9 cellular contexts compared by ENCODE assay signal in genomic region chr7:74092321-74092963, GRCh38. TPM values are rescaled to one million over a fixed set of nuclear protein-coding genes. Genes with fewer than 3 reads are reported as not detected.
A peak's percentile ranks its signal among the peaks of the same experiment; 100 is the strongest.
DNase-seq lines count a peak whose midpoint lies in the region; ATAC-seq and TF ChIP-seq lines count a peak whose summit lies in the region.
"Had no signal": no experiment of that assay in that cellular context is flagged by ENCODE, and none has a peak within 500 bp of the region (broad histone marks: within the 10 kb centered on the region; RNA-seq: fewer than 3 reads in every experiment).

No MANE protein-coding gene starts in this region.

- H3K27me3 ChIP-seq in right lobe of liver (no peaks in the 10 kb centered on the region), vagina (no peaks in the 10 kb centered on the region)

- H3K9me3 Mint-ChIP-seq in stimulated activated naive CD8-positive, alpha-beta T cell treated with anti-CD3 and anti-CD28 coated beads, Interleukin-15, Interleukin-2, amounts not matched to agents 100 ng/mL and 50 ng/mL, for 24 hours, result no peaks in the 10 kb centered on the region
- no peaks in the 10 kb centered on the region for H3K9me3 Mint-ChIP-seq in stimulated activated naive CD8-positive, alpha-beta T cell treated with anti-CD3 and anti-CD28 coated beads, Interleukin-15, amount 100 ng/mL, for 72 hours
- no peaks in the 10 kb centered on the region for H3K9me3 Mint-ChIP-seq in activated CD8-positive, alpha-beta T cell treated with anti-CD3 and anti-CD28 coated beads for 36 hours

- no peak for TF ChIP-seq POLR2A in right lobe of liver (IDR thresholded peaks at IDR 0.05)
- no peak for TF ChIP-seq POLR2A in vagina (IDR thresholded peaks at IDR 0.05)

- no peak for TF ChIP-seq CTCF in activated CD8-positive, alpha-beta T cell treated with anti-CD3 and anti-CD28 coated beads for 36 hours (IDR thresholded peaks at IDR 0.05)
- TF ChIP-seq CTCF in right lobe of liver (IDR thresholded peaks at IDR 0.05), result no peak
- no peak for TF ChIP-seq CTCF in vagina (IDR thresholded peaks at IDR 0.05)

- no peaks in the 10 kb centered on the region for H3K36me3 ChIP-seq in right lobe of liver
- peaks cover 0 to 9% of the 10 kb centered on the region in 2 donors for H3K36me3 ChIP-seq in vagina

- POLR2A ChIA-PET in activated CD8-positive, alpha-beta T cell treated with anti-CD3 and anti-CD28 coated beads for 36 hours (lab: Charles Lee), result interaction anchor here (4.9 kb wide), 1 partner anchor 10 kb away, joined by 33 read pairs; the partner anchor contains the start of gene LIMK1

- no peak for ATAC-seq in stimulated activated naive CD8-positive, alpha-beta T cell treated with anti-CD3 and anti-CD28 coated beads, Interleukin-15, amount 100 ng/mL, for 72 hours
- no peak for ATAC-seq in activated CD8-positive, alpha-beta T cell treated with anti-CD3 and anti-CD28 coated beads for 36 hours
- ATAC-seq in right lobe of liver, result peak; percentile 37 to 59 (median 43)
- ATAC-seq in GM19395 (IDR thresholded peaks at IDR 0.05; ENCODE audit: unreplicated experiment), result no peak

- peak overlapping the region; percentile 26 for H3K27ac Mint-ChIP-seq in stimulated activated naive CD8-positive, alpha-beta T cell treated with anti-CD3 and anti-CD28 coated beads, Interleukin-15, Interleukin-2, amounts not matched to agents 100 ng/mL and 50 ng/mL, for 24 hours
- peak overlapping the region in 1 of 2 donors; percentile 74 for H3K27ac Mint-ChIP-seq in stimulated activated naive CD8-positive, alpha-beta T cell treated with anti-CD3 and anti-CD28 coated beads, Interleukin-15, amount 100 ng/mL, for 72 hours
- peak overlapping the region; percentile 78 for H3K27ac Mint-ChIP-seq in activated CD8-positive, alpha-beta T cell treated with anti-CD3 and anti-CD28 coated beads for 36 hours

- H3K9me3 ChIP-seq in right lobe of liver (no peaks in the 10 kb centered on the region), vagina (no peaks in the 10 kb centered on the region)

- H3K27me3 Mint-ChIP-seq in stimulated activated naive CD8-positive, alpha-beta T cell treated with anti-CD3 and anti-CD28 coated beads, Interleukin-15, Interleukin-2, amounts not matched to agents 100 ng/mL and 50 ng/mL, for 24 hours, result no peaks in the 10 kb centered on the region
- H3K27me3 Mint-ChIP-seq in stimulated activated naive CD8-positive, alpha-beta T cell treated with anti-CD3 and anti-CD28 coated beads, Interleukin-15, amount 100 ng/mL, for 72 hours, result no peaks in the 10 kb centered on the region
- H3K27me3 Mint-ChIP-seq in activated CD8-positive, alpha-beta T cell treated with anti-CD3 and anti-CD28 coated beads for 36 hours, result no peaks in the 10 kb centered on the region

- peak overlapping the region; percentile 70 for H3K4me3 Mint-ChIP-seq in stimulated activated naive CD8-positive, alpha-beta T cell treated with anti-CD3 and anti-CD28 coated beads, Interleukin-15, Interleukin-2, amounts not matched to agents 100 ng/mL and 50 ng/mL, for 24 hours
- H3K4me3 Mint-ChIP-seq in stimulated activated naive CD8-positive, alpha-beta T cell treated with anti-CD3 and anti-CD28 coated beads, Interleukin-15, amount 100 ng/mL, for 72 hours, result peak overlapping the region in 1 of 2 donors; percentile 78
- no peak overlapping the region for H3K4me3 Mint-ChIP-seq in activated CD8-positive, alpha-beta T cell treated with anti-CD3 and anti-CD28 coated beads for 36 hours

- peaks cover 7% of the 10 kb centered on the region for H3K36me3 Mint-ChIP-seq in stimulated activated naive CD8-positive, alpha-beta T cell treated with anti-CD3 and anti-CD28 coated beads, Interleukin-15, Interleukin-2, amounts not matched to agents 100 ng/mL and 50 ng/mL, for 24 hours (ENCODE audit: low read depth)
- peaks cover 16% of the 10 kb centered on the region for H3K36me3 Mint-ChIP-seq in activated CD8-positive, alpha-beta T cell treated with anti-CD3 and anti-CD28 coated beads for 36 hours (ENCODE audit: low read depth)

- intact Hi-C loops in activated CD8-positive, alpha-beta T cell treated with anti-CD3 and anti-CD28 coated beads for 36 hours (cut with micrococcal nuclease), result loop anchor here (5.0 kb wide), 1 partner anchor 85 kb away; no protein-coding TSS in a partner anchor
- intact Hi-C loops in right lobe of liver (cut with DNase I) (no loop called here), vagina (cut with DNase I) (no loop called here)

- H3K4me3 ChIP-seq in right lobe of liver (no peak overlapping the region), vagina (no peak overlapping the region)

- H3K4me1 Mint-ChIP-seq in stimulated activated naive CD8-positive, alpha-beta T cell treated with anti-CD3 and anti-CD28 coated beads, Interleukin-15, Interleukin-2, amounts not matched to agents 100 ng/mL and 50 ng/mL, for 24 hours (ENCODE audit: low read depth), result peaks cover 25% of the 10 kb centered on the region
- peaks cover 36% of the 10 kb centered on the region for H3K4me1 Mint-ChIP-seq in stimulated activated naive CD8-positive, alpha-beta T cell treated with anti-CD3 and anti-CD28 coated beads, Interleukin-15, amount 100 ng/mL, for 72 hours
- peaks cover 28% of the 10 kb centered on the region for H3K4me1 Mint-ChIP-seq in activated CD8-positive, alpha-beta T cell treated with anti-CD3 and anti-CD28 coated beads for 36 hours (ENCODE audit: low read depth)

- WGBS in right lobe of liver (ENCODE audit: insufficient coverage, low coverage, low lambda C conversion rate, missing lambda C conversion rate), result 41% methylated on average over 2 of the region's 13 CpGs

- H3K4me1 ChIP-seq in right lobe of liver (peaks cover 0 to 3% (median 0%) of the 10 kb centered on the region in 4 donors), vagina (peaks cover 40% of the 10 kb centered on the region)

- H3K27ac ChIP-seq in right lobe of liver (peak overlapping the region in 1 of 3 donors; percentile 47), vagina (peak overlapping the region; percentile 88)

- CTCF ChIA-PET in activated CD8-positive, alpha-beta T cell treated with anti-CD3 and anti-CD28 coated beads for 36 hours (lab: Charles Lee), result no interaction called here

- DNase-seq in stimulated activated naive CD8-positive, alpha-beta T cell treated with anti-CD3 and anti-CD28 coated beads, Interleukin-15, amount 100 ng/mL, for 72 hours, result no peak
- no peak for DNase-seq in activated CD8-positive, alpha-beta T cell treated with anti-CD3 and anti-CD28 coated beads for 36 hours
- peak in 2 of 3 donors; percentile 52 to 59 for DNase-seq in right lobe of liver
- no peak for DNase-seq in vagina (ENCODE audit: extremely low spot score in 2 of 2)
- DNase-seq in NCI-H2227 treated with DMSO at 0.1 percent for 48 hours (lab: John Stamatoyannopoulos, UW), result no peak
- DNase-seq in NCI-H1048 (lab: John Stamatoyannopoulos, UW), result no peak
- DNase-seq: RPMI8226 had no signal

RNA-seq across cellular contexts. Expression of gene LIMK1, which starts 8.8 kb away (rescaled TPM):
- 10 to 100 TPM; 17.8 to 20.8 TPM for total RNA-seq in activated CD8-positive, alpha-beta T cell treated with anti-CD3 and anti-CD28 coated beads for 36 hours
- total RNA-seq in right lobe of liver, result 1 to 10 TPM; 3.1 to 9.9 (median 5.8) TPM
- total RNA-seq in vagina, result 28.2 TPM

Comparison
In these comparisons a context has a peak if more than half of its experiments do, and no peak if none do; other contexts are left out.
1. ATAC-seq: peak in right lobe of liver (4 of 4); none in stimulated activated naive CD8-positive, alpha-beta T cell treated with anti-CD3 and anti-CD28 coated beads, Interleukin-15, amount 100 ng/mL, for 72 hours (single experiment), activated CD8-positive, alpha-beta T cell treated with anti-CD3 and anti-CD28 coated beads for 36 hours (single experiment) and GM19395 (single experiment).
2. DNase-seq: peak in right lobe of liver (2 of 3); none in stimulated activated naive CD8-positive, alpha-beta T cell treated with anti-CD3 and anti-CD28 coated beads, Interleukin-15, amount 100 ng/mL, for 72 hours (0 of 2), activated CD8-positive, alpha-beta T cell treated with anti-CD3 and anti-CD28 coated beads for 36 hours (single experiment), vagina (0 of 2), NCI-H2227 treated with DMSO at 0.1 percent for 48 hours (single experiment) and NCI-H1048 (single experiment).